In genomic region chr14:29548948-29549370, GRCh38 we compare ENCODE assay signal across 8 cellular contexts.
A peak's percentile ranks its signal among the peaks of the same experiment; 100 is the strongest.
DNase-seq lines count a peak whose midpoint lies in the region; ATAC-seq, FAIRE-seq and TF ChIP-seq lines count a peak whose summit lies in the region.

No MANE protein-coding gene starts in this region.

- H4K20me1 ChIP-seq in KMS-11 (ENCODE audit: insufficient read depth) (no peaks in the 10 kb centered on the region), OCI-LY1 (ENCODE audit: insufficient read depth, low read length) (no peaks in the 10 kb centered on the region), H1 (replicated peaks in 1 of 2; ENCODE audit: control insufficient read depth in 1 of 2, insufficient read depth in 2 of 2, low read length in 2 of 2) (no peaks in the 10 kb centered on the region)

- H3K4me1 ChIP-seq in KMS-11 (ENCODE audit: low read depth, poor library complexity, severe bottlenecking): no peaks in the 10 kb centered on the region
- H3K4me1 ChIP-seq in OCI-LY1 (ENCODE audit: insufficient read depth, low read length, severe bottlenecking): no peaks in the 10 kb centered on the region
- H3K4me1 ChIP-seq in H1 (replicated peaks in 1 of 4; ENCODE audit: control insufficient read depth in 3 of 4, insufficient read depth in 4 of 4, low read length in 3 of 4): no peaks in the 10 kb centered on the region
- no peaks in the 10 kb centered on the region for H3K4me1 ChIP-seq in mesenchymal stem cell (ENCODE audit: control insufficient read depth, insufficient read depth, low read depth, low read length)

- H3K79me1 ChIP-seq in H1 (ENCODE audit: low read depth, low read length): no peaks in the 10 kb centered on the region
- H3K79me1 ChIP-seq in mesenchymal stem cell (replicated peaks; ENCODE audit: low read length, poor library complexity, severe bottlenecking): no peaks in the 10 kb centered on the region

- H2BK120ac ChIP-seq in H1 (replicated peaks; ENCODE audit: low read depth, low read length): no peak overlapping the region
- no peak overlapping the region for H2BK120ac ChIP-seq in mesenchymal stem cell (ENCODE audit: low read depth, low read length)

- WGBS in H1 (ENCODE audit: extremely low coverage in 1 of 2, insufficient coverage in 1 of 2, insufficient read length in 1 of 2, insufficient replicate concordance in 2 of 2, low coverage in 1 of 2, low lambda C conversion rate in 2 of 2, missing lambda C conversion rate in 1 of 2), 2 experiments: 50% methylated on average over 2 of the region's 2 CpGs; no CpG with 5 or more reads in 1 of the 2 experiments
- no CpG with 5 or more reads among the region's 2 CpGs for whole genome bisulfite sequencing in mesenchymal stem cell

- no peak overlapping the region for H3K9ac ChIP-seq in KMS-11
- H3K9ac ChIP-seq in OCI-LY1 (ENCODE audit: low read length): no peak overlapping the region
- no peak overlapping the region for H3K9ac ChIP-seq in H1 (replicated peaks in 1 of 4; ENCODE audit: extremely low read depth in 1 of 4, low read depth in 3 of 4, low read length in 3 of 4)
- H3K9ac ChIP-seq in mesenchymal stem cell (ENCODE audit: low read length): no peak overlapping the region

- TF ChIP-seq CTCF in KMS-11 (conservative IDR thresholded peaks at IDR 0.05; ENCODE audit: low read depth, low read length): peak; percentile 57
- peak; percentile 48 for TF ChIP-seq CTCF in OCI-LY1 (IDR thresholded peaks at IDR 0.05; ENCODE audit: low read length)
- peak in 2 of 3 experiments; percentile 47 to 54; a peak in 3 of 4 replicates for TF ChIP-seq CTCF in H1 (IDR thresholded peaks at IDR 0.05; ENCODE audit: control extremely low read depth in 1 of 3, insufficient read depth in 1 of 3, low read depth in 1 of 3, low read length in 3 of 3)

- no peak overlapping the region for H2BK5ac ChIP-seq in H1 (ENCODE audit: low read depth, low read length)
- no peak overlapping the region for H2BK5ac ChIP-seq in mesenchymal stem cell (ENCODE audit: low read depth, low read length, poor library complexity, severe bottlenecking)

- POLR2A ChIA-PET in H1 (lab: Charles Lee; ENCODE audit: partially characterized antibody): no interaction called here

- FAIRE-seq in H1 (lab: Jason Lieb, UNC): no peak

- H3K14ac ChIP-seq in H1 (ENCODE audit: insufficient read length) (no peak overlapping the region), mesenchymal stem cell (ENCODE audit: low read length in 2 of 2) (no peak overlapping the region)

- no peak overlapping the region for H3K4me2 ChIP-seq in KMS-11
- H3K4me2 ChIP-seq in OCI-LY1 (ENCODE audit: low read length): no peak overlapping the region
- no peak overlapping the region for H3K4me2 ChIP-seq in H1 (ENCODE audit: insufficient read depth in 1 of 2, low read depth in 2 of 2, low read length in 2 of 2)
- no peak overlapping the region for H3K4me2 ChIP-seq in mesenchymal stem cell (ENCODE audit: low read length, poor library complexity, severe bottlenecking)

- H3K18ac ChIP-seq in H1 (ENCODE audit: extremely low read depth, low read length) (no peak overlapping the region), mesenchymal stem cell (ENCODE audit: low read depth in 1 of 2, low read length in 2 of 2) (no peak overlapping the region)

- no peak overlapping the region for H4K91ac ChIP-seq in H1 (replicated peaks; ENCODE audit: insufficient read length, low read length)
- H4K91ac ChIP-seq in mesenchymal stem cell (ENCODE audit: low read length): no peak overlapping the region

- H2BK12ac ChIP-seq in H1 (ENCODE audit: low read depth, low read length): no peak overlapping the region
- no peak overlapping the region for H2BK12ac ChIP-seq in mesenchymal stem cell (ENCODE audit: low read length in 2 of 2)

- H3K79me2 ChIP-seq in KMS-11 (ENCODE audit: insufficient read depth, low read depth) (no peaks in the 10 kb centered on the region), OCI-LY1 (ENCODE audit: insufficient read depth, low read length) (no peaks in the 10 kb centered on the region), H1 (ENCODE audit: control insufficient read depth in 1 of 2, insufficient read depth in 2 of 2, low read length in 2 of 2) (no peaks in the 10 kb centered on the region)

- no peaks in the 10 kb centered on the region for H3K9me2 ChIP-seq in OCI-LY1 (ENCODE audit: low read depth, low read length)

- DNase-seq in DMS79 (lab: John Stamatoyannopoulos, UW) (peak; percentile 41), H1 (ENCODE audit: low read depth in 1 of 2, low spot score in 2 of 2) (no peak), mesenchymal stem cell (peak; percentile 77), ecto neural progenitor cell (ENCODE audit: low spot score) (no peak), UCSD-AML1 (lab: John Stamatoyannopoulos, UW; ENCODE audit: unreplicated experiment) (no peak)

- no peak for TF ChIP-seq POLR2A in H1 (IDR thresholded peaks at IDR 0.05; ENCODE audit: control extremely low read depth in 1 of 2, low read depth in 2 of 2, low read length in 2 of 2)

- H3K56ac ChIP-seq in H1 (replicated peaks; ENCODE audit: insufficient read length, low read depth, low read length): no peak overlapping the region

- H3K4ac ChIP-seq in H1 (replicated peaks; ENCODE audit: insufficient read length, low read depth, low read length) (no peak overlapping the region), mesenchymal stem cell (ENCODE audit: low read depth in 1 of 2, low read length in 2 of 2) (no peak overlapping the region)

- peak; percentile 97 for ATAC-seq in GM21529 (IDR thresholded peaks at IDR 0.05; ENCODE audit: unreplicated experiment)

- peak; percentile 73 to 77 for TF ChIP-seq RAD21 in H1 (IDR thresholded peaks at IDR 0.05 in 1 of 2, conservative IDR thresholded peaks at IDR 0.05 in 1 of 2; ENCODE audit: low read depth in 2 of 2, low read length in 2 of 2)

- H3K9me3 ChIP-seq in OCI-LY1 (ENCODE audit: low read length) (no peaks in the 10 kb centered on the region), H1 (ENCODE audit: insufficient read depth in 2 of 2, low read depth in 1 of 2, low read length in 1 of 2) (no peaks in the 10 kb centered on the region), mesenchymal stem cell (ENCODE audit: control insufficient read depth, low read length) (no peaks in the 10 kb centered on the region)

- H4K5ac ChIP-seq in H1 (ENCODE audit: insufficient read length, low read depth, low read length): no peak overlapping the region

- no peaks in the 10 kb centered on the region for H3K27me3 ChIP-seq in KMS-11 (ENCODE audit: insufficient read depth, low read depth)
- H3K27me3 ChIP-seq in OCI-LY1 (ENCODE audit: insufficient read depth, low read length): no peaks in the 10 kb centered on the region
- H3K27me3 ChIP-seq in H1 (replicated peaks in 1 of 4; ENCODE audit: control insufficient read depth in 3 of 4, extremely low read depth in 1 of 4, insufficient read depth in 3 of 4, low read length in 3 of 4): no peaks in the 10 kb centered on the region
- no peaks in the 10 kb centered on the region for H3K27me3 ChIP-seq in mesenchymal stem cell (ENCODE audit: control insufficient read depth in 1 of 2, insufficient read depth in 1 of 2, low read length in 2 of 2)

- H3K23ac ChIP-seq in H1 (ENCODE audit: insufficient read length) (no peak overlapping the region), mesenchymal stem cell (ENCODE audit: low read length in 2 of 2) (no peak overlapping the region)

- H3K36me3 ChIP-seq in KMS-11 (ENCODE audit: insufficient read depth) (no peaks in the 10 kb centered on the region), OCI-LY1 (ENCODE audit: insufficient read depth, low read length) (no peaks in the 10 kb centered on the region), H1 (ENCODE audit: control insufficient read depth in 2 of 4, insufficient read depth in 4 of 4, low read length in 3 of 4) (no peaks in the 10 kb centered on the region), mesenchymal stem cell (ENCODE audit: control insufficient read depth in 1 of 2, insufficient read depth in 2 of 2, low read depth in 1 of 2, low read length in 2 of 2) (no peaks in the 10 kb centered on the region)

- no peak overlapping the region for H2AK5ac ChIP-seq in H1 (ENCODE audit: low read depth, low read length)
- no peak overlapping the region for H2AK5ac ChIP-seq in mesenchymal stem cell (ENCODE audit: low read length, severe bottlenecking)

- CTCF ChIA-PET in H1 (lab: Charles Lee; ENCODE audit: partially characterized antibody): interaction anchor here (0.6 to 5.8 kb wide), 19 partner anchors 8 to 894 kb away, joined by 3 to 29 read pairs (median 4); no protein-coding TSS in a partner anchor

- no peak overlapping the region for H4K8ac ChIP-seq in H1 (ENCODE audit: extremely low read depth, insufficient read depth, low read length)
- no peak overlapping the region for H4K8ac ChIP-seq in mesenchymal stem cell (ENCODE audit: low read length)

- no peak for TF ChIP-seq EP300 in H1 (IDR thresholded peaks at IDR 0.05; ENCODE audit: borderline replicate concordance in 1 of 2, low read depth in 2 of 2, low read length in 2 of 2)

- H3K27ac ChIP-seq in KMS-11 (no peak overlapping the region), OCI-LY1 (ENCODE audit: low read depth, low read length, poor library complexity, severe bottlenecking) (no peak overlapping the region), H1 (ENCODE audit: low read depth, low read length) (no peak overlapping the region), mesenchymal stem cell (ENCODE audit: low read length, poor library complexity, severe bottlenecking) (no peak overlapping the region)

- no peaks in the 10 kb centered on the region for H3F3A ChIP-seq in OCI-LY1 (ENCODE audit: insufficient read depth, low read length)

- no peak overlapping the region for H2BK15ac ChIP-seq in H1 (ENCODE audit: low read length)
- no peak overlapping the region for H2BK15ac ChIP-seq in mesenchymal stem cell (ENCODE audit: low read depth, poor library complexity, severe bottlenecking)

- H3K4me3 ChIP-seq in KMS-11 (IDR thresholded peaks at IDR 0.05; ENCODE audit: insufficient read depth, low read depth, low read length): no peak overlapping the region
- no peak overlapping the region for H3K4me3 ChIP-seq in OCI-LY1 (ENCODE audit: low read depth, low read length, poor library complexity, severe bottlenecking)
- no peak overlapping the region for H3K4me3 ChIP-seq in H1 (ENCODE audit: extremely low read depth in 1 of 4, insufficient read depth in 2 of 4, low read depth in 3 of 4, low read length in 4 of 4)
- no peak overlapping the region for H3K4me3 ChIP-seq in mesenchymal stem cell (ENCODE audit: insufficient read depth in 1 of 2, low read depth in 1 of 2, low read length in 2 of 2)

- H2BK20ac ChIP-seq in H1 (ENCODE audit: low read length): no peak overlapping the region

- no peak overlapping the region for H2AFZ ChIP-seq in KMS-11 (ENCODE audit: low read depth)
- no peak overlapping the region for H2AFZ ChIP-seq in OCI-LY1 (ENCODE audit: low read length)
- no peak overlapping the region for H2AFZ ChIP-seq in H1 (ENCODE audit: low read length)
- no peak overlapping the region for H2AFZ ChIP-seq in mesenchymal stem cell (ENCODE audit: low read depth, low read length)

- no peaks in the 10 kb centered on the region for H3K23me2 ChIP-seq in H1 (ENCODE audit: low read depth, low read length)

TF ChIP-seq in H1, 55 proteins besides CTCF, POLR2A, EP300 and RAD21 (continues in another document):
- no peak for TF ChIP-seq SP2 (IDR thresholded peaks at IDR 0.05; ENCODE audit: low read length)
- TF ChIP-seq SAP30 (IDR thresholded peaks at IDR 0.05; ENCODE audit: insufficient read depth, insufficient replicate concordance, low read length): no peak
- TF ChIP-seq CHD1 (IDR thresholded peaks at IDR 0.05; ENCODE audit: low read depth, low read length): no peak
- TF ChIP-seq CBX5 (IDR thresholded peaks at IDR 0.05; ENCODE audit: low read depth, low read length): no peak
- TF ChIP-seq JUN (IDR thresholded peaks at IDR 0.05; ENCODE audit: low read depth, low read length): no peak

Comparison
In these comparisons a context has a peak if more than half of its experiments do, and no peak if none do; other contexts are left out.
1. DNase-seq: peak in DMS79 (single experiment) and mesenchymal stem cell (single experiment); none in H1 (0 of 2), ecto neural progenitor cell (single experiment) and UCSD-AML1 (single experiment).
2. Peak in every context shown above with its lines, with median percentiles within 50 percentile points of each other: CTCF ChIP-seq.